ENCODE assay signal across 15 cellular contexts in the genomic region with DNA sequence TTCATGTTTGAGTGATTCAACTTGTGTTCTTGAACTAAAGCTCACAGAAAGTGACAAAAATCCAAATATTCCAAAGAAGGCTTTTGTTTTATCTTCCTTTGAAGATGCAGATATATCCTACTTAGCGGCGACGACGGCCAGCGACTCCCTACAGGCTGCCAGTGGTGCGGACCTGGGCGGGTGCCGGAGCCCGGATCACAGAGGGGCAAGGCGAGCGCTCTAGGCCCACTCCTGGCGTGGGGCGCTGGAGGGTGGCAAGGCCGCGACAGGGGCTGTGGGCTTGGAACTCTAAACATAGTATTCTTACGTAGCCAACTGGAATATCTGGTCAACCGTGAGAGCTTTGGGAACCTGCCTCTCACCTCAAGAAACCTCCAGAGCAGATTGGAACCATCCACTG. TPM values are rescaled to one million over a fixed set of nuclear protein-coding genes. Genes with fewer than 3 reads are reported as not detected.
DNase-seq lines count a peak whose midpoint lies in the region; ATAC-seq, FAIRE-seq and TF ChIP-seq lines count a peak whose summit lies in the region.
"Had no signal": no experiment of that assay in that cellular context is flagged by ENCODE, and none has a peak within 500 bp of the region (broad histone marks: within the 10 kb centered on the region; RNA-seq: fewer than 3 reads in every experiment).

No MANE protein-coding gene starts in this region.

- peak overlapping the region; percentile 100 for H3K4me3 Mint-ChIP-seq in activated naive CD8-positive, alpha-beta T cell treated with anti-CD3 and anti-CD28 coated beads, Interleukin-2, amount 10 ng/mL, durations not matched to agents 7 days and 5 days
- peak overlapping the region; percentile 96 to 100 (median 99) for H3K4me3 Mint-ChIP-seq in naive thymus-derived CD8-positive, alpha-beta T cell
- H3K4me3 Mint-ChIP-seq: B cell, neural crest cell had no signal

- H3K27me3 Mint-ChIP-seq in activated naive CD8-positive, alpha-beta T cell treated with anti-CD3 and anti-CD28 coated beads, Interleukin-2, amount 10 ng/mL, durations not matched to agents 7 days and 5 days, result no peaks in the 10 kb centered on the region
- H3K27me3 Mint-ChIP-seq in naive thymus-derived CD8-positive, alpha-beta T cell, result no peaks in the 10 kb centered on the region

- peaks cover 8% of the 10 kb centered on the region for H3K9me3 Mint-ChIP-seq in activated naive CD8-positive, alpha-beta T cell treated with anti-CD3 and anti-CD28 coated beads, Interleukin-2, amount 10 ng/mL, durations not matched to agents 7 days and 5 days
- peaks cover 0 to 14% (median 7%) of the 10 kb centered on the region in 9 donors for H3K9me3 Mint-ChIP-seq in naive thymus-derived CD8-positive, alpha-beta T cell
- H3K9me3 Mint-ChIP-seq: neural crest cell had no signal

- peaks cover 38% of the 10 kb centered on the region for H3K36me3 Mint-ChIP-seq in activated naive CD8-positive, alpha-beta T cell treated with anti-CD3 and anti-CD28 coated beads, Interleukin-2, amount 10 ng/mL, durations not matched to agents 7 days and 5 days
- peaks cover 29 to 46% (median 36%) of the 10 kb centered on the region in 3 donors for H3K36me3 Mint-ChIP-seq in naive thymus-derived CD8-positive, alpha-beta T cell

- H3K79me2 ChIP-seq in HepG2 (ENCODE audit: insufficient read depth, low read length), result no peaks in the 10 kb centered on the region

- no peak for TF ChIP-seq RAD21 in HepG2 (CRISPR knock-in tag; IDR thresholded peaks at IDR 0.05)

- H3K4me1 ChIP-seq in right lobe of liver, result no peaks in the 10 kb centered on the region
- no peaks in the 10 kb centered on the region for H3K4me1 ChIP-seq in HepG2 (ENCODE audit: insufficient read depth, low read length)

- H3K4me3 ChIP-seq in right lobe of liver, result no peak overlapping the region
- no peak overlapping the region for H3K4me3 ChIP-seq in HepG2 (replicated peaks in 1 of 3; ENCODE audit: insufficient read depth in 1 of 3, low read depth in 2 of 3, low read length in 3 of 3)

- BruUV-seq in HepG2 (replicated peaks; lab: Mats Ljungman, UMichigan), result no TSS peak

- H3K36me3 ChIP-seq in right lobe of liver, result no peaks in the 10 kb centered on the region
- H3K36me3 ChIP-seq in HepG2 (replicated peaks in 1 of 2; ENCODE audit: control insufficient read depth in 1 of 2, insufficient read depth in 2 of 2, low read length in 2 of 2), result no peaks in the 10 kb centered on the region

- TF ChIP-seq CTCF in right lobe of liver (IDR thresholded peaks at IDR 0.05) (no peak), HepG2 (CRISPR knock-in tag; IDR thresholded peaks at IDR 0.05) (no peak), GM10248 (IDR thresholded peaks at IDR 0.05; ENCODE audit: control extremely low read depth, extremely low read depth, low read depth, missing control alignments) (no peak)

- in situ Hi-C loops in HepG2 (cut with HindIII; ENCODE audit: extremely low pct_ligation_motif_present, low pct_unique_long_range_greater_than_20kb), result no loop called here

- TF ChIP-seq POLR2A in right lobe of liver (IDR thresholded peaks at IDR 0.05) (no peak), HepG2 (IDR thresholded peaks at IDR 0.05; ENCODE audit: insufficient read depth in 1 of 2, low read depth in 2 of 2, low read length in 2 of 2) (no peak)

- no peak for TF ChIP-seq EP300 in HepG2 (IDR thresholded peaks at IDR 0.05; ENCODE audit: low read depth in 2 of 2, low read length in 2 of 2)
- TF ChIP-seq EP300 in HepG2 (CRISPR knock-in tag; IDR thresholded peaks at IDR 0.05; ENCODE audit: borderline replicate concordance), result no peak

- peak overlapping the region; percentile 100 for H3K27ac Mint-ChIP-seq in activated naive CD8-positive, alpha-beta T cell treated with anti-CD3 and anti-CD28 coated beads, Interleukin-2, amount 10 ng/mL, durations not matched to agents 7 days and 5 days
- H3K27ac Mint-ChIP-seq in naive thymus-derived CD8-positive, alpha-beta T cell, result peak overlapping the region; percentile 94 to 99 (median 98)
- H3K27ac Mint-ChIP-seq: B cell had no signal

- CTCF ChIA-PET in HepG2 (lab: Yijun Ruan, JAX; ENCODE audit: low intra/inter-chr PET ratio, low total read pairs), result no interaction called here
- CTCF ChIA-PET in GM10248 (lab: Yijun Ruan, JAX), result interaction anchor here (1.4 kb wide), 1 partner anchor 209 kb away, joined by 3 read pairs; no protein-coding TSS in a partner anchor

- H3K27ac ChIP-seq in right lobe of liver (peak overlapping the region; percentile 52 to 83 (median 56)), HepG2 (ENCODE audit: extremely low read length, insufficient read depth, low read length) (no peak overlapping the region)

- no peak for DNase-seq in right lobe of liver
- DNase-seq in HepG2 (ENCODE audit: low spot score), result no peak
- DNase-seq in activated naive CD8-positive, alpha-beta T cell treated with anti-CD3 and anti-CD28 coated beads, Interleukin-2, amount 10 ng/mL, durations not matched to agents 7 days and 5 days, result no peak
- peak in 1 of 10 donors; percentile 18 for DNase-seq in naive thymus-derived CD8-positive, alpha-beta T cell
- DNase-seq in amniotic stem cell (lab: John Stamatoyannopoulos, UW), result no peak
- DNase-seq in SIG-M5 (lab: John Stamatoyannopoulos, UW), result no peak
- no peak for DNase-seq in GM10248 (ENCODE audit: extremely low spot score)
- DNase-seq: DMS79 treated with DMSO at 0.1 percent for 48 hours, NCI-H1417 had no signal

- no peaks in the 10 kb centered on the region for H3K27me3 ChIP-seq in right lobe of liver
- peaks cover 0 to 6% of the 10 kb centered on the region in 2 experiments; a peak in 2 of 5 replicates for H3K27me3 ChIP-seq in HepG2 (ENCODE audit: control insufficient read depth in 1 of 2, insufficient read depth in 2 of 2, low read length in 2 of 2)

- ATAC-seq in right lobe of liver, result no peak
- no peak for ATAC-seq in HepG2
- no peak for ATAC-seq in activated naive CD8-positive, alpha-beta T cell treated with anti-CD3 and anti-CD28 coated beads, Interleukin-2, amount 10 ng/mL, durations not matched to agents 7 days and 5 days (ENCODE audit: low read depth)
- ATAC-seq in naive thymus-derived CD8-positive, alpha-beta T cell, result no peak
- no peak for ATAC-seq in GM21529 (IDR thresholded peaks at IDR 0.05; ENCODE audit: unreplicated experiment)
- ATAC-seq: sciatic nerve had no signal

- no peaks in the 10 kb centered on the region for H3K9me3 ChIP-seq in right lobe of liver
- no peaks in the 10 kb centered on the region for H3K9me3 ChIP-seq in HepG2 (ENCODE audit: low read length)

- H3K9ac ChIP-seq in HepG2 (ENCODE audit: insufficient read depth, low read depth, low read length), result no peak overlapping the region

- intact Hi-C loops in right lobe of liver (cut with DNase I) (no loop called here), HepG2 (cut with micrococcal nuclease; ENCODE audit: unreplicated experiment) (no loop called here)

- H4K20me1 ChIP-seq in HepG2 (ENCODE audit: insufficient read depth, low read length), result no peaks in the 10 kb centered on the region

- FAIRE-seq in HepG2 (lab: Jason Lieb, UNC), result no peak
- FAIRE-seq: H54 had no signal

- POLR2A ChIA-PET in HepG2 (lab: Yijun Ruan, JAX) (no interaction called here), GM10248 (lab: Yijun Ruan, JAX) (no interaction called here)
- POLR2A ChIA-PET in activated naive CD8-positive, alpha-beta T cell treated with anti-CD3 and anti-CD28 coated beads, Interleukin-2, amount 10 ng/mL, durations not matched to agents 7 days and 5 days (lab: Charles Lee), result interaction anchor here (1.2 to 8.1 kb wide), 12 partner anchors 10 to 242 kb away, joined by 4 to 212 read pairs (median 18); a partner anchor contains a TSS
- POLR2A ChIA-PET in naive thymus-derived CD8-positive, alpha-beta T cell (lab: Charles Lee), result interaction anchor here (1.3 to 13.2 kb wide), 21 partner anchors 10 to 245 kb away, joined by 4 to 812 read pairs (median 22); a partner anchor contains a TSS

- 91% methylated on average over 9 of the region's 17 CpGs for WGBS in right lobe of liver (ENCODE audit: insufficient coverage, low coverage, low lambda C conversion rate, missing lambda C conversion rate)
- 66% methylated on average over 16 of the region's 17 CpGs for WGBS in HepG2 (ENCODE audit: low lambda C conversion rate)

- H3K4me2 ChIP-seq in HepG2 (ENCODE audit: low read depth, low read length), result no peak overlapping the region

- no peak overlapping the region for H2AFZ ChIP-seq in HepG2 (ENCODE audit: low read length)

- peaks cover 48% of the 10 kb centered on the region for H3K4me1 Mint-ChIP-seq in activated naive CD8-positive, alpha-beta T cell treated with anti-CD3 and anti-CD28 coated beads, Interleukin-2, amount 10 ng/mL, durations not matched to agents 7 days and 5 days
- H3K4me1 Mint-ChIP-seq in naive thymus-derived CD8-positive, alpha-beta T cell, result peaks cover 30 to 59% (median 57%) of the 10 kb centered on the region in 4 donors
- H3K4me1 Mint-ChIP-seq: neural crest cell had no signal

RNA-seq across cellular contexts. Expression of a gene that starts 0.9 kb away (rescaled TPM):
- 1 to 10 TPM; 2.6 to 9.1 (median 6.0) TPM for total RNA-seq in right lobe of liver
- total RNA-seq in HepG2 (2016; rRNA removed; fragmentation: Illumina TruSeq; extraction: Trizol), result not detected in 2 replicates
- total RNA-seq in HepG2 (2016; cell fraction: cytosol; rRNA removed; fragmentation: Illumina TruSeq; extraction: Trizol; ENCODE audit: low read depth), result not detected in 2 replicates
- not detected in 2 replicates for total RNA-seq in HepG2 (2016; cell fraction: insoluble cytoplasmic fraction; rRNA removed; fragmentation: Illumina TruSeq; extraction: Trizol)
- not detected in 2 replicates for total RNA-seq in HepG2 (2016; cell fraction: membrane; rRNA removed; fragmentation: Illumina TruSeq; extraction: Trizol)
- total RNA-seq in HepG2 (2016; cell fraction: nucleus; rRNA removed; fragmentation: Illumina TruSeq; extraction: Trizol), result not detected in 2 replicates
- not detected in 2 replicates for polyA plus RNA-seq in HepG2 (2011; rRNA removed)
- not detected in 2 replicates for polyA plus RNA-seq in HepG2 (2011; cell fraction: cytosol; rRNA removed)
- polyA plus RNA-seq in HepG2 (2011; cell fraction: nucleus; rRNA removed), result not detected in 2 replicates
- not detected in 2 replicates for polyA plus RNA-seq in HepG2 (2012)
- polyA plus RNA-seq in HepG2 (2016; cell fraction: cytosol; fragmentation: Illumina TruSeq; extraction: Trizol; ENCODE audit: low read depth), result not detected in 2 replicates
- polyA plus RNA-seq in HepG2 (2016; cell fraction: insoluble cytoplasmic fraction; fragmentation: Illumina TruSeq; extraction: Trizol; ENCODE audit: low read depth), result not detected in 2 replicates
- polyA plus RNA-seq in HepG2 (2016; cell fraction: membrane; fragmentation: Illumina TruSeq; extraction: Trizol; ENCODE audit: low read depth), result not detected in 2 replicates
- polyA plus RNA-seq in HepG2 (2016; cell fraction: nucleus; fragmentation: Illumina TruSeq; extraction: Trizol; ENCODE audit: insufficient read depth, low read depth), result not detected in 2 replicates
- polyA minus RNA-seq in HepG2 (2011; rRNA and poly(A)+ RNA removed; ENCODE audit: low replicate concordance), result not detected in 2 replicates
- polyA minus RNA-seq in HepG2 (2011; cell fraction: cytosol; rRNA and poly(A)+ RNA removed), result not detected in 2 replicates
- not detected in 2 replicates for polyA minus RNA-seq in HepG2 (2011; cell fraction: nucleus; rRNA and poly(A)+ RNA removed)
- 100 to 1,000 TPM; 203 to 212 TPM for total RNA-seq in activated naive CD8-positive, alpha-beta T cell treated with anti-CD3 and anti-CD28 coated beads, Interleukin-2, amount 10 ng/mL, durations not matched to agents 7 days and 5 days
- total RNA-seq in naive thymus-derived CD8-positive, alpha-beta T cell, result 100 to 1,000 TPM; 367 to 369 TPM
- polyA plus RNA-seq in naive thymus-derived CD8-positive, alpha-beta T cell, result 100 to 1,000 TPM; 451 to 821 (median 658) TPM
- total RNA-seq: neural crest cell, SK-MEL-5 had no signal

RNA-seq across cellular contexts. Expression of a gene that starts 53.4 kb away (rescaled TPM):
- total RNA-seq in right lobe of liver (10 to 100 TPM in 5 of 6 experiments, 1 to 10 TPM in 1; 7.2 to 19.4 (median 12.3) TPM), HepG2 (2016; rRNA removed; fragmentation: Illumina TruSeq; extraction: Trizol) (not detected in 2 replicates)
- not detected in 2 replicates for total RNA-seq in HepG2 (2016; cell fraction: cytosol; rRNA removed; fragmentation: Illumina TruSeq; extraction: Trizol; ENCODE audit: low read depth)
- not detected in 2 replicates for total RNA-seq in HepG2 (2016; cell fraction: insoluble cytoplasmic fraction; rRNA removed; fragmentation: Illumina TruSeq; extraction: Trizol)
- total RNA-seq in HepG2 (2016; cell fraction: membrane; rRNA removed; fragmentation: Illumina TruSeq; extraction: Trizol), result not detected in 2 replicates
- total RNA-seq in HepG2 (2016; cell fraction: nucleus; rRNA removed; fragmentation: Illumina TruSeq; extraction: Trizol), result not detected in 2 replicates
- polyA plus RNA-seq in HepG2 (2011; rRNA removed), result not detected in 2 replicates
- not detected in 2 replicates for polyA plus RNA-seq in HepG2 (2011; cell fraction: cytosol; rRNA removed)
- polyA plus RNA-seq in HepG2 (2011; cell fraction: nucleus; rRNA removed), result not detected in 2 replicates
- not detected in 2 replicates for polyA plus RNA-seq in HepG2 (2012)
- polyA plus RNA-seq in HepG2 (2016; cell fraction: cytosol; fragmentation: Illumina TruSeq; extraction: Trizol; ENCODE audit: low read depth), result not detected in 2 replicates
- polyA plus RNA-seq in HepG2 (2016; cell fraction: insoluble cytoplasmic fraction; fragmentation: Illumina TruSeq; extraction: Trizol; ENCODE audit: low read depth), result not detected in 2 replicates
- not detected in 2 replicates for polyA plus RNA-seq in HepG2 (2016; cell fraction: membrane; fragmentation: Illumina TruSeq; extraction: Trizol; ENCODE audit: low read depth)
- polyA plus RNA-seq in HepG2 (2016; cell fraction: nucleus; fragmentation: Illumina TruSeq; extraction: Trizol; ENCODE audit: insufficient read depth, low read depth), result not detected in 2 replicates
- polyA minus RNA-seq in HepG2 (2011; rRNA and poly(A)+ RNA removed; ENCODE audit: low replicate concordance), result not detected in 2 replicates
- not detected in 2 replicates for polyA minus RNA-seq in HepG2 (2011; cell fraction: cytosol; rRNA and poly(A)+ RNA removed)
- polyA minus RNA-seq in HepG2 (2011; cell fraction: nucleus; rRNA and poly(A)+ RNA removed), result not detected in 2 replicates
- total RNA-seq in activated naive CD8-positive, alpha-beta T cell treated with anti-CD3 and anti-CD28 coated beads, Interleukin-2, amount 10 ng/mL, durations not matched to agents 7 days and 5 days, result 100 to 1,000 TPM; 285 to 288 TPM
- 100 to 1,000 TPM; 381 to 403 TPM for total RNA-seq in naive thymus-derived CD8-positive, alpha-beta T cell
- 100 to 1,000 TPM; 233 to 526 (median 341) TPM for polyA plus RNA-seq in naive thymus-derived CD8-positive, alpha-beta T cell
- total RNA-seq: neural crest cell, SK-MEL-5 had no signal

Comparison
In these comparisons a context has a peak if more than half of its experiments do, and no peak if none do; other contexts are left out.
1. RNA of a gene that starts 0.9 kb away (total RNA-seq): 367 to 369 TPM in naive thymus-derived CD8-positive, alpha-beta T cell and 203 to 212 TPM in activated naive CD8-positive, alpha-beta T cell treated with anti-CD3 and anti-CD28 coated beads, Interleukin-2, amount 10 ng/mL, durations not matched to agents 7 days and 5 days; 2.6 to 9.1 TPM in right lobe of liver and not detected in HepG2; every median in the first group is over 10 times any median in the second.
2. RNA of a gene that starts 53.4 kb away (total RNA-seq): 381 to 403 TPM in naive thymus-derived CD8-positive, alpha-beta T cell and 285 to 288 TPM in activated naive CD8-positive, alpha-beta T cell treated with anti-CD3 and anti-CD28 coated beads, Interleukin-2, amount 10 ng/mL, durations not matched to agents 7 days and 5 days; 7.2 to 19.4 TPM in right lobe of liver and not detected in HepG2; every median in the first group is over 10 times any median in the second.
3. POLR2A ChIA-PET loops: an anchor here in activated naive CD8-positive, alpha-beta T cell treated with anti-CD3 and anti-CD28 coated beads, Interleukin-2, amount 10 ng/mL, durations not matched to agents 7 days and 5 days (1.2 to 8.1 kb wide) and naive thymus-derived CD8-positive, alpha-beta T cell (1.3 to 13.2 kb wide); none called in HepG2 and GM10248.